Comparison of ENCODE assay signal across 1 cellular context in the genomic region with DNA sequence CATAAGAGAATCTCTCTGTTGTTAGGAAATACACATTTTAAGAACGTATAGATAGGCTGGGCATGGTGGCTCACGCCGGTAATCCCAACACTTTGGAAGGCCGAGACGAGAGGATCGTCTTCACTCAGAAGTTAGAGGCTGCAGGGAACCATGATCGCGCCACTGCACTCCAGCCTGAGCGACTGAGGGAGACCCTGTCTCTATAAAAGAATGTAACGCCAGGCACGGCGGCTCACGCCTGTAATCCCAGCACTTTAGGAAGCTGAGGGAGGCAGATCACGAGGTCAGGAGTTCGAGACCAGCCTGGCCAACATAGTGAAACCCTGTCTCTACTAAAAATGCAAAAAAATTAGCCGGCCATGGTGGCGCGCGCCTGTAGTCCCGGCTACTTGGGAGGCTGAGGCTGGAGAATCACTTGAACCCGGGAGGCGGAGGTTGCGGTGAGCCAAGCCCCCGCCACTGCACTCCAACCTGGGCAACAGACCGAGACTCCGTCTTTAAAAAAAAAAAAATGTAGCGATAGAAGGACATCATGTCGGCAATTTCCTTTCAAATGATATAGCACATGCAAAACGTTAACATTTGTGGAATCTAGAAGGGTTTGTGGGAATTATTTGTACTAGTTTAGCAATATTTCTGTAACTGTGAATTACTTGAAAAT.
A peak's percentile ranks its signal among the peaks of the same experiment; 100 is the strongest.
TF ChIP-seq lines count a peak whose summit lies in the region.

No MANE protein-coding gene starts in this region.

TF ChIP-seq in K562, 482 proteins besides CTCF, POLR2A, EP300 and RAD21 (continued from another document):
- TF ChIP-seq BRF2 (IDR thresholded peaks at IDR 0.05; ENCODE audit: borderline replicate concordance, insufficient read depth, insufficient read length): no peak
- 0 out of 4 replicates have a peak, but pooled peaks of 1 of the 2 experiments have one; percentile 28 for TF ChIP-seq TBL1XR1 (IDR thresholded peaks at IDR 0.05; ENCODE audit: low read length in 2 of 2)
- TF ChIP-seq MAZ (CRISPR knock-in tag; conservative IDR thresholded peaks at IDR 0.05 in 1 of 2, IDR thresholded peaks at IDR 0.05 in 1 of 2): peak in 1 of 2 experiments; percentile 11; a peak in 1 of 4 replicates
- TF ChIP-seq TRIM28 (IDR thresholded peaks at IDR 0.05): 0 out of 2 replicates have a peak, but pooled peaks have one; percentile 46
